Comparison of ENCODE assay signal across 14 cellular contexts in genomic region chr20:7710440-7710839, GRCh38.
"Had no signal": no experiment of that assay in that cellular context is flagged by ENCODE, and none has a peak within 500 bp of the region (broad histone marks: within the 10 kb centered on the region; RNA-seq: fewer than 3 reads in every experiment).

No MANE protein-coding gene starts in this region.

- DNase-seq: activated CD4-positive, alpha-beta T cell treated with anti-CD3 and anti-CD28 coated beads, Interleukin-2, amount 50 U/mL, for 4 hours; activated CD4-positive, CD25-positive, alpha-beta regulatory T cell treated with anti-CD3 and anti-CD28 coated beads, Interleukin-2, amount 50 U/mL, for 72 hours; activated gamma-delta T cell; activated T-cell treated with anti-CD3 and anti-CD28 coated beads, Interleukin-2, amount 50 U/mL, for 72 hours; amniotic stem cell; erythroblast; heart left ventricle; immature natural killer cell; mesendoderm; naive thymus-derived CD4-positive, alpha-beta T cell; right cardiac atrium; stimulated activated CD4-positive, alpha-beta T cell treated with anti-CD3 and anti-CD28 coated beads, Interleukin-2, amount 100 ng/mL, for 24 hours; stimulated activated naive CD4-positive, alpha-beta T cell treated with Interleukin-2 at 50 U/mL for 16 hours; thyroid gland had no signal
